Comparison of ENCODE assay signal across 3 cellular contexts in the genomic region with DNA sequence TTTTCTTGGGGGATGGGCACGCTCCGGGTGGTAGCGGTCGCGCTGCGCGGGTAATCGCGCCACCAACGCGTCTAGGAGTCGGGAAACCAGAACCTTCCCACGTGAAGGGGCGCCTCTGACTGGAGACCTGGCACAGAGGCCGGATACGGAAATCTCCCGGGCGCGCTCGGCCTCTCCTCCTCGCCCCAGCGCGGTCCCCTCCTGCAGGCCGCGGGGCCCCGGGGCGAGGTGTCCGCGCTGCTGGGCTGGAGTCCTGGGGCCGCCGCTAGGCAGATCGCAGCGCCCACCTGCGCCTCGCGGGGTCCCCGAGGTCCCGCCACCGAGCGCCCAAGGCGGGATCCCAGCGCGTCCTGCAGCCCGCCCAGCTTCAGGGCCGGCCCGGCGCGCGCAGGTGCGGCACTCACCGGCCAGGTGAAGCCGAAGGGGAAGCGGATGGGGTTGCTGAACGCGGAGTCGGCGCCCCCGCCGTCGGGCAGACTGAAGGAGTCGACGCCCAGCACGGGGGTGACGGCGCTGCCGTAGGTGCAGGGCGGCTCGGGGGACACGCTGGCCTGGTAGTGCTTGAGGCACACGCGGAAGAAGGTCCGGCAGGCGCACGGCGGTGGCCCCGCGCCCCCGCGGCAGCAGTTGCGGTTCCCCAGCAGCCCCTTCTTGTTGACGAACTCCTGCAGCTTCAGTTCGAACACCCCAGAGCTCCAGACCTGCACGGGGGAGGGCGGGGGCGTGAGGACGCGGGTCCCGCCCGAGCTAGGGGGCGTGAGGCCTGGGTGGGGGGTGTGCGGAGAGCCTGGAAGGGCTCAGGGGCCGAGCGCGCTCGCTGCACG.
TF ChIP-seq lines count a peak whose summit lies in the region.

No MANE protein-coding gene starts in this region.

TF ChIP-seq in SK-N-SH, 30 proteins besides CTCF, POLR2A, EP300 and RAD21:
- TF ChIP-seq CHD2 (IDR thresholded peaks at IDR 0.05; ENCODE audit: low read length, partially characterized antibody) (no peak), NFIC (IDR thresholded peaks at IDR 0.05; ENCODE audit: borderline replicate concordance) (no peak)

TF ChIP-seq in SK-N-SH treated with all-trans-retinoic acid at 6 μM for 48 hours, 23 proteins besides CTCF, POLR2A, EP300 and RAD21 (continues in another document):
- no peak for TF ChIP-seq ESRRG (CRISPR knock-in tag; IDR thresholded peaks at IDR 0.05)
- TF ChIP-seq CREB5 (CRISPR knock-in tag; IDR thresholded peaks at IDR 0.05; ENCODE audit: low read depth): no peak
- no peak for TF ChIP-seq ZFP3 (CRISPR knock-in tag; IDR thresholded peaks at IDR 0.05)
- no peak for TF ChIP-seq SNAI2 (CRISPR knock-in tag; IDR thresholded peaks at IDR 0.05)
- TF ChIP-seq ZNF8 (CRISPR knock-in tag; IDR thresholded peaks at IDR 0.05): no peak
- TF ChIP-seq PATZ1 (CRISPR knock-in tag; IDR thresholded peaks at IDR 0.05; ENCODE audit: borderline replicate concordance): no peak
- TF ChIP-seq ZFP30 (CRISPR knock-in tag; IDR thresholded peaks at IDR 0.05): no peak
- no peak for TF ChIP-seq BACH2 (CRISPR knock-in tag; IDR thresholded peaks at IDR 0.05; ENCODE audit: borderline replicate concordance)
- TF ChIP-seq OSR1 (CRISPR knock-in tag; IDR thresholded peaks at IDR 0.05): no peak
- TF ChIP-seq POU6F1 (CRISPR knock-in tag; IDR thresholded peaks at IDR 0.05; ENCODE audit: borderline replicate concordance, low read depth): no peak
- TF ChIP-seq ARNTL (CRISPR knock-in tag; IDR thresholded peaks at IDR 0.05; ENCODE audit: borderline replicate concordance, low read depth): no peak
- TF ChIP-seq PPARA (CRISPR knock-in tag; IDR thresholded peaks at IDR 0.05; ENCODE audit: borderline replicate concordance): no peak
- no peak for TF ChIP-seq TCF4 (CRISPR knock-in tag; IDR thresholded peaks at IDR 0.05; ENCODE audit: borderline replicate concordance)
- TF ChIP-seq TSHZ2 (CRISPR knock-in tag; IDR thresholded peaks at IDR 0.05): no peak
- TF ChIP-seq ZC3H10 (CRISPR knock-in tag; IDR thresholded peaks at IDR 0.05): no peak
- TF ChIP-seq ZNF565 (CRISPR knock-in tag; conservative IDR thresholded peaks at IDR 0.05; ENCODE audit: low read depth): no peak

TF ChIP-seq in HepG2, 621 proteins besides CTCF, POLR2A, EP300 and RAD21:
- TF ChIP-seq MTF2 (CRISPR knock-in tag; IDR thresholded peaks at IDR 0.05; ENCODE audit: borderline replicate concordance) (peak; percentile 33; the same call in 1 of the 2 replicates), ZNF205 (CRISPR knock-in tag; IDR thresholded peaks at IDR 0.05) (no peak), ZNF777 (CRISPR knock-in tag; IDR thresholded peaks at IDR 0.05) (peak; percentile 83), PPARG (CRISPR knock-in tag; conservative IDR thresholded peaks at IDR 0.05) (no peak), DNMT1 (CRISPR knock-in tag; IDR thresholded peaks at IDR 0.05) (0 out of 2 replicates have a peak, but pooled peaks have one; percentile 54), ZNF891 (CRISPR knock-in tag; IDR thresholded peaks at IDR 0.05) (0 out of 2 replicates have a peak, but pooled peaks have one; percentile 50)
- TF ChIP-seq, protein P1, sequence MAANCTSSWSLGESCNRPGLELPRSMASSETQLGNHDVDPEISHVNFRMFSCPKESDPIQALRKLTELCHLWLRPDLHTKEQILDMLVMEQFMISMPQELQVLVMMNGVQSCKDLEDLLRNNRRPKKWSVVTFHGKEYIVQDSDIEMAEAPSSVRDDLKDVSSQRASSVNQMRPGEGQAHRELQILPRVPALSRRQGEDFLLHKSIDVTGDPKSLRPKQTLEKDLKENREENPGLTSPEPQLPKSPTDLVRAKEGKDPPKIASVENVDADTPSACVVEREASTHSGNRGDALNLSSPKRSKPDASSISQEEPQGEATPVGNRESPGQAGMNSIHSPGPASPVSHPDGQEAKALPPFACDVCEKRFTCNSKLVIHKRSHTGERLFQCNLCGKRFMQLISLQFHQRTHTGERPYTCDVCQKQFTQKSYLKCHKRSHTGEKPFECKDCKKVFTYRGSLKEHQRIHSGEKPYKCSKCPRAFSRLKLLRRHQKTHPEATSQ (CRISPR knock-in tag; IDR thresholded peaks at IDR 0.05; ENCODE audit: borderline replicate concordance): no peak
